In genomic region chr6:134422426-134423231, GRCh38 we compare ENCODE assay signal across 9 cellular contexts.
DNase-seq lines count a peak whose midpoint lies in the region; ATAC-seq, FAIRE-seq and TF ChIP-seq lines count a peak whose summit lies in the region.
"Had no signal": no experiment of that assay in that cellular context is flagged by ENCODE, and none has a peak within 500 bp of the region (broad histone marks: within the 10 kb centered on the region; RNA-seq: fewer than 3 reads in every experiment).

No MANE protein-coding gene starts in this region.

- no peak overlapping the region for H3K9ac ChIP-seq in K562 (ENCODE audit: insufficient read depth in 1 of 2, low read depth in 2 of 2, low read length in 2 of 2)

- peak; percentile 23 for FAIRE-seq in K562 (lab: Jason Lieb, UNC)

- BruUV-seq in K562 (replicated peaks; lab: Mats Ljungman, UMichigan): no TSS peak

- intact Hi-C loops in K562 (cut with micrococcal nuclease): no loop called here
- intact Hi-C loops in esophagus squamous epithelium (cut with DNase I): no loop called here

- no peaks in the 10 kb centered on the region for H3K27me3 ChIP-seq in K562 (ENCODE audit: control insufficient read depth in 2 of 2, insufficient read depth in 2 of 2, low read length in 2 of 2)
- no peaks in the 10 kb centered on the region for H3K27me3 ChIP-seq in esophagus squamous epithelium
- H3K27me3 ChIP-seq: tibial artery had no signal

- H3K27ac ChIP-seq in K562 (ENCODE audit: extremely low read depth, low read depth, low read length): no peak overlapping the region
- H3K27ac ChIP-seq in esophagus squamous epithelium: no peak overlapping the region
- H3K27ac ChIP-seq: tibial artery had no signal

- 37% methylated on average over 6 of the region's 6 CpGs for WGBS in K562 (ENCODE audit: insufficient coverage, low coverage, missing lambda C conversion rate)
- WGBS in esophagus squamous epithelium, 2 donors: 71 to 81% methylated on average over 6 of the region's 6 CpGs

- H2AFZ ChIP-seq in K562 (ENCODE audit: low read depth, low read length): peak overlapping the region; percentile 43; the same call in 1 of the 2 replicates

- no peak for TF ChIP-seq RAD21 in K562 (CRISPR knock-in tag; conservative IDR thresholded peaks at IDR 0.05 in 1 of 2, IDR thresholded peaks at IDR 0.05 in 1 of 2)

- no peak for TF ChIP-seq EP300 in K562 (IDR thresholded peaks at IDR 0.05; ENCODE audit: low read length)

- in situ Hi-C loops in K562 (cut with MboI): no loop called here

- no peak overlapping the region for H3K4me2 ChIP-seq in K562 (ENCODE audit: insufficient read depth, low read length)

- TF ChIP-seq POLR2A in K562 (conservative IDR thresholded peaks at IDR 0.05): no peak
- no peak for TF ChIP-seq POLR2A in esophagus squamous epithelium (IDR thresholded peaks at IDR 0.05)
- TF ChIP-seq POLR2A in GM18505 (IDR thresholded peaks at IDR 0.05; ENCODE audit: borderline replicate concordance, extremely low read depth, insufficient read depth, insufficient read length): no peak

- DNase-seq in Ammon's horn (ENCODE audit: low spot score) (peak; percentile 59), HT1080 (ENCODE audit: low read depth) (peak; percentile 97), K562 (ENCODE audit: extremely low read depth in 1 of 4, low spot score in 3 of 4) (peak in 2 of 4 experiments; percentile 12 to 34), medulla oblongata (ENCODE audit: extremely low spot score) (peak; percentile 64), esophagus squamous epithelium (lab: John Stamatoyannopoulos, UW) (no peak), hippocampal formation (lab: John Stamatoyannopoulos, UW) (no peak)
- no peak for DNase-seq in activated CD8-positive, alpha-beta memory T cell treated with anti-CD3 and anti-CD28 coated beads, Interleukin-2, amount 50 U/mL, for 4 hours
- DNase-seq: tibial artery had no signal

- H3K36me3 ChIP-seq in K562 (ENCODE audit: control insufficient read depth, insufficient read depth, low read length) (no peaks in the 10 kb centered on the region), esophagus squamous epithelium (no peaks in the 10 kb centered on the region)
- H3K36me3 ChIP-seq: tibial artery had no signal

- H3K9me1 ChIP-seq in K562 (ENCODE audit: control insufficient read depth, insufficient read depth, low read length): no peaks in the 10 kb centered on the region

- no peak for TF ChIP-seq CTCF in K562 (IDR thresholded peaks at IDR 0.05 in 2 of 3, conservative IDR thresholded peaks at IDR 0.05 in 1 of 3; ENCODE audit: insufficient read depth in 2 of 3, low read depth in 1 of 3, low read length in 3 of 3)
- no peak for TF ChIP-seq CTCF in esophagus squamous epithelium (IDR thresholded peaks at IDR 0.05)

- POLR2A ChIA-PET in K562 (lab: Yijun Ruan, JAX): no interaction called here

- H3K4me1 ChIP-seq in K562 (replicated peaks in 1 of 2; ENCODE audit: control insufficient read depth in 2 of 2, insufficient read depth in 2 of 2, low read length in 2 of 2) (no peaks in the 10 kb centered on the region; a peak in 2 of 5 replicates), esophagus squamous epithelium (peaks cover 0 to 36% (median 7%) of the 10 kb centered on the region in 3 donors)
- H3K4me1 ChIP-seq: tibial artery had no signal

- no peaks in the 10 kb centered on the region for H3K9me3 ChIP-seq in K562 (replicated peaks; ENCODE audit: control insufficient read depth, insufficient read depth, low read depth, low read length)
- no peaks in the 10 kb centered on the region for H3K9me3 ChIP-seq in esophagus squamous epithelium
- H3K9me3 ChIP-seq: tibial artery had no signal

- H4K20me1 ChIP-seq in K562 (replicated peaks; ENCODE audit: control insufficient read depth, insufficient read depth, low read length): no peaks in the 10 kb centered on the region

- CTCF ChIA-PET in K562 (lab: Yijun Ruan, JAX; ENCODE audit: low intra/inter-chr PET ratio): no interaction called here

- H3K4me3 ChIP-seq in K562 (no peak overlapping the region), esophagus squamous epithelium (no peak overlapping the region)
- H3K4me3 ChIP-seq: tibial artery had no signal

- no peaks in the 10 kb centered on the region for H3K79me2 ChIP-seq in K562 (ENCODE audit: control insufficient read depth, insufficient read depth, low read length)

- ATAC-seq in K562: no peak
- ATAC-seq in GM18505 (IDR thresholded peaks at IDR 0.05; ENCODE audit: unreplicated experiment): no peak

TF ChIP-seq in K562, 482 proteins besides CTCF, POLR2A, EP300 and RAD21 (continues in another document):
- TF ChIP-seq SMARCE1 (IDR thresholded peaks at IDR 0.05) (peak; percentile 33; the same call in 1 of the 2 replicates), HMBOX1 (IDR thresholded peaks at IDR 0.05) (peak; percentile 60), BCOR (IDR thresholded peaks at IDR 0.05) (no peak), JUNB (CRISPR knock-in tag; conservative IDR thresholded peaks at IDR 0.05) (no peak), ZNF644 (tag; IDR thresholded peaks at IDR 0.05; ENCODE audit: low read depth) (no peak), ZNF318 (IDR thresholded peaks at IDR 0.05; ENCODE audit: borderline replicate concordance in 1 of 2, low read depth in 1 of 2) (no peak), ZNF512 (tag; IDR thresholded peaks at IDR 0.05) (no peak), LCOR (CRISPR knock-in tag; IDR thresholded peaks at IDR 0.05) (0 out of 2 replicates have a peak, but pooled peaks have one; percentile 21)

Comparison
In these comparisons a context has a peak if more than half of its experiments do, and no peak if none do; other contexts are left out.
1. DNase-seq: peak in Ammon's horn (single experiment), HT1080 (single experiment) and medulla oblongata (single experiment); none in esophagus squamous epithelium (single experiment), activated CD8-positive, alpha-beta memory T cell treated with anti-CD3 and anti-CD28 coated beads, Interleukin-2, amount 50 U/mL, for 4 hours (single experiment) and hippocampal formation (0 of 2).